Comparison of ENCODE assay signal across 20 cellular contexts in genomic region chr7:67551027-67551426, GRCh38.
DNase-seq lines count a peak whose midpoint lies in the region; ATAC-seq and TF ChIP-seq lines count a peak whose summit lies in the region.
"Had no signal": no experiment of that assay in that cellular context is flagged by ENCODE, and none has a peak within 500 bp of the region (broad histone marks: within the 10 kb centered on the region; RNA-seq: fewer than 3 reads in every experiment).

No MANE protein-coding gene starts in this region.

- H3K4me3 ChIP-seq in right cardiac atrium (ENCODE audit: low read length) (no peak overlapping the region), upper lobe of right lung (no peak overlapping the region)
- H3K4me3 ChIP-seq: adrenal gland; BLaER1 treated with 17β-estradiol and CSF1 and Interleukin-3, amounts not matched to agents 10 nM and 100 nM; Peyer's patch had no signal

- H3K4me1 Mint-ChIP-seq in stimulated activated effector memory CD8-positive, alpha-beta T cell treated with anti-CD3 and anti-CD28 coated beads, Interleukin-12 subunit alpha, Interleukin-12 subunit beta, amount 100 ng/mL, for 72 hours: no peaks in the 10 kb centered on the region
- H3K4me1 Mint-ChIP-seq in activated T-helper 17 cell treated with anti-CD3 and anti-CD28 coated beads, Interleukin-2, amount 50 U/mL, for 72 hours: no peaks in the 10 kb centered on the region

- H3K27ac ChIP-seq in right cardiac atrium (ENCODE audit: low read length): no peak overlapping the region
- H3K27ac ChIP-seq in upper lobe of right lung: no peak overlapping the region
- H3K27ac ChIP-seq: adrenal gland; BLaER1 treated with 17β-estradiol and CSF1 and Interleukin-3, amounts not matched to agents 10 nM and 100 nM; Peyer's patch had no signal

- intact Hi-C loops in Right ventricle myocardium superior (cut with DNase I) (no loop called here), Right ventricle myocardium inferior (cut with DNase I) (no loop called here), right cardiac atrium (cut with DNase I) (no loop called here), upper lobe of right lung (cut with DNase I) (no loop called here)

- 76% methylated on average over 12 of the region's 12 CpGs for WGBS in right cardiac atrium

- H3K27me3 ChIP-seq in right cardiac atrium (ENCODE audit: control insufficient read depth, insufficient read depth) (no peaks in the 10 kb centered on the region), upper lobe of right lung (no peaks in the 10 kb centered on the region)
- H3K27me3 ChIP-seq: adrenal gland; BLaER1 treated with 17β-estradiol and CSF1 and Interleukin-3, amounts not matched to agents 10 nM and 100 nM; Peyer's patch had no signal

- H3K4me1 ChIP-seq in right cardiac atrium (ENCODE audit: control insufficient read depth, insufficient read depth, low read length) (peaks cover 4% of the 10 kb centered on the region), upper lobe of right lung (no peaks in the 10 kb centered on the region)
- H3K4me1 ChIP-seq: adrenal gland; BLaER1 treated with 17β-estradiol and CSF1 and Interleukin-3, amounts not matched to agents 10 nM and 100 nM; Peyer's patch had no signal

- H3K9me3 ChIP-seq in right cardiac atrium (ENCODE audit: control insufficient read depth, low read length) (no peaks in the 10 kb centered on the region), upper lobe of right lung (no peaks in the 10 kb centered on the region)
- H3K9me3 ChIP-seq: adrenal gland, Peyer's patch had no signal

- H3K4me3 Mint-ChIP-seq in stimulated activated effector memory CD8-positive, alpha-beta T cell treated with anti-CD3 and anti-CD28 coated beads, Interleukin-12 subunit alpha, Interleukin-12 subunit beta, amount 100 ng/mL, for 72 hours: no peak overlapping the region
- H3K4me3 Mint-ChIP-seq in activated T-helper 17 cell treated with anti-CD3 and anti-CD28 coated beads, Interleukin-2, amount 50 U/mL, for 72 hours: no peak overlapping the region
- H3K4me3 Mint-ChIP-seq: dendritic cell treated with granulocyte-macrophage colony-stimulating factor and Interleukin-4, amounts not matched to agents 40 ng/mL and 50 ng/mL, for 4 days; T-helper 2 cell treated with Interferon-gamma antibody and Interleukin-4, amounts not matched to agents 5 μg/mL and 100 μg/mL, for 36 hours had no signal

- H3K36me3 Mint-ChIP-seq in stimulated activated effector memory CD8-positive, alpha-beta T cell treated with anti-CD3 and anti-CD28 coated beads, Interleukin-12 subunit alpha, Interleukin-12 subunit beta, amount 100 ng/mL, for 72 hours: no peaks in the 10 kb centered on the region
- H3K36me3 Mint-ChIP-seq in activated T-helper 17 cell treated with anti-CD3 and anti-CD28 coated beads, Interleukin-2, amount 50 U/mL, for 72 hours (ENCODE audit: low read depth): no peaks in the 10 kb centered on the region

- ATAC-seq in Right ventricle myocardium superior (ENCODE audit: poor library complexity) (peak; percentile 68), Right ventricle myocardium inferior (no peak), right cardiac atrium (peak; percentile 29 to 40), upper lobe of right lung (peak; percentile 57)
- no peak for ATAC-seq in stimulated activated effector memory CD8-positive, alpha-beta T cell treated with anti-CD3 and anti-CD28 coated beads, Interleukin-12 subunit alpha, Interleukin-12 subunit beta, amount 100 ng/mL, for 72 hours
- no peak for ATAC-seq in activated T-helper 17 cell treated with anti-CD3 and anti-CD28 coated beads, Interleukin-2, amount 50 U/mL, for 72 hours (replicated peaks)

- H3K27ac Mint-ChIP-seq in stimulated activated effector memory CD8-positive, alpha-beta T cell treated with anti-CD3 and anti-CD28 coated beads, Interleukin-12 subunit alpha, Interleukin-12 subunit beta, amount 100 ng/mL, for 72 hours: no peak overlapping the region
- H3K27ac Mint-ChIP-seq in activated T-helper 17 cell treated with anti-CD3 and anti-CD28 coated beads, Interleukin-2, amount 50 U/mL, for 72 hours: no peak overlapping the region
- H3K27ac Mint-ChIP-seq: dendritic cell treated with granulocyte-macrophage colony-stimulating factor and Interleukin-4, amounts not matched to agents 40 ng/mL and 50 ng/mL, for 4 days; T-helper 2 cell treated with Interferon-gamma antibody and Interleukin-4, amounts not matched to agents 5 μg/mL and 100 μg/mL, for 36 hours had no signal

- H3K9me3 Mint-ChIP-seq in stimulated activated effector memory CD8-positive, alpha-beta T cell treated with anti-CD3 and anti-CD28 coated beads, Interleukin-12 subunit alpha, Interleukin-12 subunit beta, amount 100 ng/mL, for 72 hours: peaks cover 4% of the 10 kb centered on the region
- H3K9me3 Mint-ChIP-seq in activated T-helper 17 cell treated with anti-CD3 and anti-CD28 coated beads, Interleukin-2, amount 50 U/mL, for 72 hours: peaks cover 5% of the 10 kb centered on the region

- TF ChIP-seq CTCF in upper lobe of right lung (IDR thresholded peaks at IDR 0.05): no peak

- H3K36me3 ChIP-seq in upper lobe of right lung: no peaks in the 10 kb centered on the region
- H3K36me3 ChIP-seq: adrenal gland; BLaER1 treated with 17β-estradiol and CSF1 and Interleukin-3, amounts not matched to agents 10 nM and 100 nM; Peyer's patch had no signal

- H3K27me3 Mint-ChIP-seq in activated T-helper 17 cell treated with anti-CD3 and anti-CD28 coated beads, Interleukin-2, amount 50 U/mL, for 72 hours: no peaks in the 10 kb centered on the region
- H3K27me3 Mint-ChIP-seq: dendritic cell treated with granulocyte-macrophage colony-stimulating factor and Interleukin-4, amounts not matched to agents 40 ng/mL and 50 ng/mL, for 4 days had no signal

- DNase-seq in Right ventricle myocardium superior (peak; percentile 43), Right ventricle myocardium inferior (ENCODE audit: missing footprints) (no peak), NCI-H345 treated with DMSO at 0.1 percent for 48 hours (lab: John Stamatoyannopoulos, UW; ENCODE audit: unreplicated experiment) (peak; percentile 76), right cardiac atrium (peak; percentile 27 to 75 (median 67)), upper lobe of right lung (peak; percentile 81), NOMO-1 (lab: John Stamatoyannopoulos, UW; ENCODE audit: unreplicated experiment in 2 of 2) (no peak)
- DNase-seq in stimulated activated effector memory CD8-positive, alpha-beta T cell treated with anti-CD3 and anti-CD28 coated beads, Interleukin-12 subunit alpha, Interleukin-12 subunit beta, amount 100 ng/mL, for 72 hours (ENCODE audit: low spot score in 2 of 2): no peak
- DNase-seq: activated CD4-positive, alpha-beta T cell treated with anti-CD3 and anti-CD28 coated beads, Interleukin-2, amount 50 U/mL, for 4 hours; activated CD8-positive, alpha-beta memory T cell treated with anti-CD3 and anti-CD28 coated beads, Interleukin-2, amount 50 U/mL, for 48 hours; activated effector memory CD4-positive, alpha-beta T cell treated with anti-CD3 and anti-CD28 coated beads, Interleukin-2, amount 50 U/mL, for 16 hours; adrenal gland; mammary epithelial cell; NCI-H146; Peyer's patch; stimulated activated CD4-positive, alpha-beta T cell treated with anti-CD3 and anti-CD28 coated beads, Interleukin-12 subunit alpha, Interleukin-12 subunit beta, amount 100 ng/mL, for 4 hours; stimulated activated CD8-positive, alpha-beta memory T cell treated with anti-CD3 and anti-CD28 coated beads, Interleukin-4, amount 100 ng/mL, for 48 hours had no signal

Comparison
In these comparisons a context has a peak if more than half of its experiments do, and no peak if none do; other contexts are left out.
1. ATAC-seq: peak in Right ventricle myocardium superior (single experiment), right cardiac atrium (2 of 2) and upper lobe of right lung (single experiment); none in Right ventricle myocardium inferior (single experiment), stimulated activated effector memory CD8-positive, alpha-beta T cell treated with anti-CD3 and anti-CD28 coated beads, Interleukin-12 subunit alpha, Interleukin-12 subunit beta, amount 100 ng/mL, for 72 hours (single experiment) and activated T-helper 17 cell treated with anti-CD3 and anti-CD28 coated beads, Interleukin-2, amount 50 U/mL, for 72 hours (single experiment).
2. DNase-seq: peak in Right ventricle myocardium superior (single experiment), NCI-H345 treated with DMSO at 0.1 percent for 48 hours (single experiment), right cardiac atrium (3 of 3) and upper lobe of right lung (single experiment); none in Right ventricle myocardium inferior (single experiment), stimulated activated effector memory CD8-positive, alpha-beta T cell treated with anti-CD3 and anti-CD28 coated beads, Interleukin-12 subunit alpha, Interleukin-12 subunit beta, amount 100 ng/mL, for 72 hours (0 of 2) and NOMO-1 (0 of 2).